6 cellular contexts compared by ENCODE assay signal in genomic region chr15:54226455-54226854, GRCh38.
"Had no signal": no experiment of that assay in that cellular context is flagged by ENCODE, and none has a peak within 500 bp of the region (broad histone marks: within the 10 kb centered on the region; RNA-seq: fewer than 3 reads in every experiment).

No MANE protein-coding gene starts in this region.

- FAIRE-seq: HepG2, HTR-8/SVneo, K562 had no signal

- ATAC-seq: HepG2, K562 had no signal

- H3K4me3 ChIP-seq: K562 had no signal

- DNase-seq: IMR-90, KBM-7 had no signal

- H3K27ac ChIP-seq: HL-60 had no signal
